In the genomic region with DNA sequence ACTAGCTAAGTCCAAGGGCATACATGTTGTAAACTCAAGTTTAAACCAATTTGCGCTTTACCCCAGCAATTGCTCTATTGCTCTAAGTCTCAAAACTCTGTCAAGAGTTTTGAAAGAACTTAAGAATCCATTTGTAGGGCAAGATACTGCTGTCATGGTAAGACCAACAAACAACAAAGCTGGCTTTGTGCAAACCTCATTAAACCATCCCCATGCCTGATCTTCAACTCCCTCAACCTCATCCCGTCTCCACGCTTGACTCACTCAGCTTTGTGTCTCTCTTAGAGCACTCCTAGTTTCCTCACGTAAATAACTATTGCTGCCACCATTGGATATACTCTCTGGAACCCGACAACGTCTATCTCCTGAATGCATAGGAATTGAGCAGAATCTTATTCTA, we compare ENCODE assay signal across 8 cellular contexts.
"Had no signal": no experiment of that assay in that cellular context is flagged by ENCODE, and none has a peak within 500 bp of the region (broad histone marks: within the 10 kb centered on the region; RNA-seq: fewer than 3 reads in every experiment).

No MANE protein-coding gene starts in this region.

- DNase-seq: GM23248, GOT3, H7, HFFc6, KBM-7 had no signal

- H3K4me1 Mint-ChIP-seq: IgD-negative memory B cell had no signal

- H3K4me3 Mint-ChIP-seq: HFFc6 had no signal

- H3K27ac Mint-ChIP-seq: HFFc6, IgD-negative memory B cell had no signal

- H3K36me3 Mint-ChIP-seq: IgD-negative memory B cell had no signal

- H3K9me3 Mint-ChIP-seq: IgD-negative memory B cell had no signal

- ATAC-seq: HCT116, HepG2 had no signal
